22 cellular contexts compared by ENCODE assay signal in genomic region chr3:126340943-126341754, GRCh38. TPM values are rescaled to one million over a fixed set of nuclear protein-coding genes. Genes with fewer than 3 reads are reported as not detected.
DNase-seq lines count a peak whose midpoint lies in the region; TF ChIP-seq lines count a peak whose summit lies in the region.
"Had no signal": no experiment of that assay in that cellular context is flagged by ENCODE, and none has a peak within 500 bp of the region (broad histone marks: within the 10 kb centered on the region; RNA-seq: fewer than 3 reads in every experiment).

No MANE protein-coding gene starts in this region.

- H3K4me1 Mint-ChIP-seq in activated CD4-positive, alpha-beta memory T cell treated with anti-CD3 and anti-CD28 coated beads for 36 hours (ENCODE audit: low read depth) = no peaks in the 10 kb centered on the region
- no peaks in the 10 kb centered on the region for H3K4me1 Mint-ChIP-seq in activated CD4-positive, alpha-beta memory T cell treated with anti-CD3 and anti-CD28 coated beads, Interleukin-2, amount 10 ng/mL, durations not matched to agents 7 days and 5 days
- no peaks in the 10 kb centered on the region for H3K4me1 Mint-ChIP-seq in chondrocyte (ENCODE audit: low read depth)
- H3K4me1 Mint-ChIP-seq: CD4-positive, CD25-positive, alpha-beta regulatory T cell; mesothelial cell of epicardium had no signal

- CTCF ChIA-PET in activated CD4-positive, alpha-beta memory T cell treated with anti-CD3 and anti-CD28 coated beads for 36 hours (lab: Charles Lee) = interaction anchor here (1.5 kb wide), 1 partner anchor 47 kb away, joined by 4 read pairs; no protein-coding TSS in a partner anchor
- CTCF ChIA-PET in activated CD4-positive, alpha-beta memory T cell treated with anti-CD3 and anti-CD28 coated beads, Interleukin-2, amount 10 ng/mL, durations not matched to agents 7 days and 5 days (lab: Charles Lee) = no interaction called here

- H3K4me3 Mint-ChIP-seq in activated CD4-positive, alpha-beta memory T cell treated with anti-CD3 and anti-CD28 coated beads for 36 hours = no peak overlapping the region
- no peak overlapping the region for H3K4me3 Mint-ChIP-seq in activated CD4-positive, alpha-beta memory T cell treated with anti-CD3 and anti-CD28 coated beads, Interleukin-2, amount 10 ng/mL, durations not matched to agents 7 days and 5 days
- H3K4me3 Mint-ChIP-seq in chondrocyte (ENCODE audit: unreplicated experiment) = no peak overlapping the region
- H3K4me3 Mint-ChIP-seq: activated T-helper 1 cell treated with anti-CD3 and anti-CD28 coated beads, Interleukin-12 subunit alpha, Interleukin-12 subunit beta, Interleukin-2, Interleukin-4 antibody, amounts not matched to agents 30 ng/mL and 10 ng/mL and 1 ng/mL, durations not matched to agents 14 hours and 24 hours and 36 hours; CD4-positive, CD25-positive, alpha-beta regulatory T cell; effector memory CD8-positive, alpha-beta T cell; mesothelial cell of epicardium had no signal

- no peak for TF ChIP-seq EP300 in tibial nerve (IDR thresholded peaks at IDR 0.05)

- TF ChIP-seq POLR2A in tibial nerve (IDR thresholded peaks at IDR 0.05) = no peak

- H3K9me3 Mint-ChIP-seq in activated CD4-positive, alpha-beta memory T cell treated with anti-CD3 and anti-CD28 coated beads for 36 hours = peaks cover 2% of the 10 kb centered on the region
- no peaks in the 10 kb centered on the region for H3K9me3 Mint-ChIP-seq in activated CD4-positive, alpha-beta memory T cell treated with anti-CD3 and anti-CD28 coated beads, Interleukin-2, amount 10 ng/mL, durations not matched to agents 7 days and 5 days
- H3K9me3 Mint-ChIP-seq in chondrocyte (ENCODE audit: low read depth) = no peaks in the 10 kb centered on the region
- H3K9me3 Mint-ChIP-seq: activated T-helper 1 cell treated with anti-CD3 and anti-CD28 coated beads, Interleukin-12 subunit alpha, Interleukin-12 subunit beta, Interleukin-2, Interleukin-4 antibody, amounts not matched to agents 30 ng/mL and 10 ng/mL and 1 ng/mL, durations not matched to agents 14 hours and 24 hours and 36 hours; CD4-positive, CD25-positive, alpha-beta regulatory T cell; effector memory CD8-positive, alpha-beta T cell; mesothelial cell of epicardium had no signal

- no peak for TF ChIP-seq CTCF in chondrocyte (IDR thresholded peaks at IDR 0.05)
- no peak for TF ChIP-seq CTCF in tibial nerve (IDR thresholded peaks at IDR 0.05)

- intact Hi-C loops in activated CD4-positive, alpha-beta memory T cell treated with anti-CD3 and anti-CD28 coated beads for 36 hours (cut with micrococcal nuclease) = no loop called here

- peaks cover 0 to 6% (median 0%) of the 10 kb centered on the region in 4 donors for H3K9me3 ChIP-seq in tibial nerve

- no peaks in the 10 kb centered on the region for H3K27me3 ChIP-seq in tibial nerve

- no peak overlapping the region for H3K4me3 ChIP-seq in tibial nerve

- DNase-seq in activated CD4-positive, alpha-beta memory T cell treated with anti-CD3 and anti-CD28 coated beads for 36 hours = peak; percentile 5
- DNase-seq in activated CD4-positive, alpha-beta memory T cell treated with anti-CD3 and anti-CD28 coated beads, Interleukin-2, amount 10 ng/mL, durations not matched to agents 7 days and 5 days = no peak
- DNase-seq in chondrocyte (ENCODE audit: low spot score) (peak; percentile 53), mesenteric fat pad (ENCODE audit: low spot score) (peak; percentile 43), tibial nerve (ENCODE audit: low spot score in 2 of 2) (no peak), AG20443 (ENCODE audit: low spot score) (no peak), kidney glomerular epithelial cell (lab: John Stamatoyannopoulos, UW) (no peak), DMS79 (lab: John Stamatoyannopoulos, UW) (no peak)
- DNase-seq: activated CD4-positive, alpha-beta T cell treated with anti-CD3 and anti-CD28 coated beads for 48 hours; amygdala; CD4-positive, CD25-positive, alpha-beta regulatory T cell; effector memory CD8-positive, alpha-beta T cell; KG1; NCI-H2081; NCI-H524 treated with DMSO at 0.1 percent for 48 hours; T1000 had no signal

- 80% methylated on average over 19 of the region's 19 CpGs for WGBS in tibial nerve, 2 donors

- peaks cover 0 to 42% (median 15%) of the 10 kb centered on the region in 4 donors for H3K4me1 ChIP-seq in tibial nerve

- H3K27ac Mint-ChIP-seq in activated CD4-positive, alpha-beta memory T cell treated with anti-CD3 and anti-CD28 coated beads for 36 hours = no peak overlapping the region
- H3K27ac Mint-ChIP-seq in activated CD4-positive, alpha-beta memory T cell treated with anti-CD3 and anti-CD28 coated beads, Interleukin-2, amount 10 ng/mL, durations not matched to agents 7 days and 5 days = no peak overlapping the region
- no peak overlapping the region for H3K27ac Mint-ChIP-seq in chondrocyte (ENCODE audit: unreplicated experiment)
- H3K27ac Mint-ChIP-seq: activated T-helper 1 cell treated with anti-CD3 and anti-CD28 coated beads, Interleukin-12 subunit alpha, Interleukin-12 subunit beta, Interleukin-2, Interleukin-4 antibody, amounts not matched to agents 30 ng/mL and 10 ng/mL and 1 ng/mL, durations not matched to agents 14 hours and 24 hours and 36 hours; CD4-positive, CD25-positive, alpha-beta regulatory T cell; effector memory CD8-positive, alpha-beta T cell; mesothelial cell of epicardium had no signal

- H3K36me3 Mint-ChIP-seq in activated CD4-positive, alpha-beta memory T cell treated with anti-CD3 and anti-CD28 coated beads for 36 hours = no peaks in the 10 kb centered on the region
- H3K36me3 Mint-ChIP-seq in activated CD4-positive, alpha-beta memory T cell treated with anti-CD3 and anti-CD28 coated beads, Interleukin-2, amount 10 ng/mL, durations not matched to agents 7 days and 5 days (ENCODE audit: low read depth) = no peaks in the 10 kb centered on the region
- no peaks in the 10 kb centered on the region for H3K36me3 Mint-ChIP-seq in chondrocyte (ENCODE audit: low read depth)
- H3K36me3 Mint-ChIP-seq: CD4-positive, CD25-positive, alpha-beta regulatory T cell; mesothelial cell of epicardium had no signal

- POLR2A ChIA-PET in activated CD4-positive, alpha-beta memory T cell treated with anti-CD3 and anti-CD28 coated beads for 36 hours (lab: Charles Lee) = no interaction called here
- POLR2A ChIA-PET in activated CD4-positive, alpha-beta memory T cell treated with anti-CD3 and anti-CD28 coated beads, Interleukin-2, amount 10 ng/mL, durations not matched to agents 7 days and 5 days (lab: Charles Lee) = no interaction called here

- peaks cover 7% of the 10 kb centered on the region for H3K27me3 Mint-ChIP-seq in activated CD4-positive, alpha-beta memory T cell treated with anti-CD3 and anti-CD28 coated beads for 36 hours
- no peaks in the 10 kb centered on the region for H3K27me3 Mint-ChIP-seq in activated CD4-positive, alpha-beta memory T cell treated with anti-CD3 and anti-CD28 coated beads, Interleukin-2, amount 10 ng/mL, durations not matched to agents 7 days and 5 days
- peaks cover 15% of the 10 kb centered on the region for H3K27me3 Mint-ChIP-seq in chondrocyte (ENCODE audit: low read depth)

- H3K36me3 ChIP-seq in tibial nerve = peaks cover 0 to 74% (median 4%) of the 10 kb centered on the region in 3 donors

- H3K27ac ChIP-seq in tibial nerve = peak overlapping the region in 3 of 4 donors; percentile 85 to 100 (median 94)

RNA-seq across cellular contexts. Expression of gene KLF15, which starts 16.1 kb away (rescaled TPM):
- total RNA-seq in activated CD4-positive, alpha-beta memory T cell treated with anti-CD3 and anti-CD28 coated beads for 36 hours = under 1 TPM; 0.40 to 0.46 TPM
- not detected for total RNA-seq in activated CD4-positive, alpha-beta memory T cell treated with anti-CD3 and anti-CD28 coated beads, Interleukin-2, amount 10 ng/mL, durations not matched to agents 7 days and 5 days
- 0.41 to 1.8 TPM (median 1.3 TPM) in 3 replicates for total RNA-seq in chondrocyte
- total RNA-seq in mesenteric fat pad = 53.8 TPM
- total RNA-seq in tibial nerve = 100 to 1,000 TPM; 138 to 234 (median 176) TPM
- total RNA-seq: CD4-positive, CD25-positive, alpha-beta regulatory T cell had no signal

RNA-seq across cellular contexts. Expression of gene CFAP100, which starts 53.6 kb away (rescaled TPM):
- total RNA-seq in activated CD4-positive, alpha-beta memory T cell treated with anti-CD3 and anti-CD28 coated beads for 36 hours = not detected
- total RNA-seq in activated CD4-positive, alpha-beta memory T cell treated with anti-CD3 and anti-CD28 coated beads, Interleukin-2, amount 10 ng/mL, durations not matched to agents 7 days and 5 days = not detected
- total RNA-seq in chondrocyte (not detected in 3 replicates), mesenteric fat pad (not detected), tibial nerve (1 to 10 TPM in 1 of 4 donors, not detected in 3; 6.1 TPM)
- total RNA-seq: activated T-helper 1 cell treated with anti-CD3 and anti-CD28 coated beads, Interleukin-12 subunit alpha, Interleukin-12 subunit beta, Interleukin-2, Interleukin-4 antibody, amounts not matched to agents 30 ng/mL and 10 ng/mL and 1 ng/mL, durations not matched to agents 14 hours and 24 hours and 36 hours; CD4-positive, CD25-positive, alpha-beta regulatory T cell; fibroblast of lung; H4; mesothelial cell of epicardium; SK-MEL-5; subcutaneous adipose tissue had no signal

Comparison
In these comparisons a context has a peak if more than half of its experiments do, and no peak if none do; other contexts are left out.
1. DNase-seq: peak in activated CD4-positive, alpha-beta memory T cell treated with anti-CD3 and anti-CD28 coated beads for 36 hours (single experiment), chondrocyte (single experiment) and mesenteric fat pad (single experiment); none in activated CD4-positive, alpha-beta memory T cell treated with anti-CD3 and anti-CD28 coated beads, Interleukin-2, amount 10 ng/mL, durations not matched to agents 7 days and 5 days (single experiment), tibial nerve (0 of 2), AG20443 (single experiment), kidney glomerular epithelial cell (single experiment) and DMS79 (single experiment).
2. RNA of gene KLF15, which starts 16.1 kb away (total RNA-seq): 138 to 234 TPM in tibial nerve and 53.8 TPM in mesenteric fat pad (single experiment); 0.41 to 1.8 TPM in chondrocyte, 0.40 to 0.46 TPM in activated CD4-positive, alpha-beta memory T cell treated with anti-CD3 and anti-CD28 coated beads for 36 hours and not detected in activated CD4-positive, alpha-beta memory T cell treated with anti-CD3 and anti-CD28 coated beads, Interleukin-2, amount 10 ng/mL, durations not matched to agents 7 days and 5 days; every median in the first group is over 10 times any median in the second.